8 cellular contexts compared by ENCODE assay signal in genomic region chr7:6271694-6272371, GRCh38. TPM values are rescaled to one million over a fixed set of nuclear protein-coding genes. Genes with fewer than 3 reads are reported as not detected.
DNase-seq lines count a peak whose midpoint lies in the region; ATAC-seq, FAIRE-seq and TF ChIP-seq lines count a peak whose summit lies in the region.

No MANE protein-coding gene starts in this region.

- H3K36me3 ChIP-seq in BJ (ENCODE audit: control insufficient read depth, insufficient read depth, low read length) (peaks cover 2% of the 10 kb centered on the region; the same call in 1 of the 2 replicates), adrenal gland (replicated peaks in 1 of 2) (no peaks in the 10 kb centered on the region), small intestine (ENCODE audit: control insufficient read depth in 2 of 2, insufficient read depth in 2 of 2, low read length in 2 of 2) (no peaks in the 10 kb centered on the region)

- no peak for FAIRE-seq in small intestine (lab: Jason Lieb, UNC)

- H3K4me1 ChIP-seq in adrenal gland (replicated peaks in 1 of 2): peaks cover 8 to 30% of the 10 kb centered on the region in 2 donors
- peaks cover 3 to 7% of the 10 kb centered on the region in 2 donors for H3K4me1 ChIP-seq in small intestine (ENCODE audit: control insufficient read depth in 2 of 2, insufficient read depth in 1 of 2, low read depth in 1 of 2, low read length in 1 of 2)

- intact Hi-C loops in adrenal gland (cut with DNase I): no loop called here

- POLR2A ChIA-PET in BJ (lab: Charles Lee): no interaction called here

- no peak for TF ChIP-seq CTCF in BJ (IDR thresholded peaks at IDR 0.05; ENCODE audit: insufficient read depth, low read depth, low read length)
- no peak for TF ChIP-seq CTCF in adrenal gland (IDR thresholded peaks at IDR 0.05)

- 0 to 1% (median 1%) methylated on average over 18 to 63 of the region's 64 CpGs for WGBS in adrenal gland, 4 donors
- WGBS in small intestine, 3 donors: 0 to 1% (median 1%) methylated on average over 47 to 64 of the region's 64 CpGs

- no peak for TF ChIP-seq POLR2A in adrenal gland (IDR thresholded peaks at IDR 0.05)

- ATAC-seq in GM19463 (IDR thresholded peaks at IDR 0.05; ENCODE audit: unreplicated experiment) (peak; percentile 8), HG02870 (IDR thresholded peaks at IDR 0.05; ENCODE audit: unreplicated experiment) (no peak)

- CTCF ChIA-PET in BJ (lab: Yijun Ruan, JAX): interaction anchor here (0.9 to 1.9 kb wide), 5 partner anchors 9 to 112 kb away, joined by 3 to 12 read pairs (median 4); no protein-coding TSS in a partner anchor

- H3K4me3 ChIP-seq in BJ (ENCODE audit: low read depth, low read length): peak overlapping the region; percentile 95
- peak overlapping the region; percentile 3 to 94 (median 66) for H3K4me3 ChIP-seq in adrenal gland
- H3K4me3 ChIP-seq in iPS-18c (ENCODE audit: insufficient read depth, low read depth, low read length): peak overlapping the region; percentile 74
- peak overlapping the region; percentile 81 to 98 for H3K4me3 ChIP-seq in small intestine (ENCODE audit: low read depth in 1 of 2, low read length in 2 of 2)

- DNase-seq in BJ (ENCODE audit: low read depth): no peak
- peak; percentile 55 for DNase-seq in NCI-H69 (lab: John Stamatoyannopoulos, UW)
- peak in 6 of 7 donors; percentile 24 to 56 (median 40) for DNase-seq in adrenal gland
- peak; percentile 27 for DNase-seq in small intestine
- DNase-seq in epidermal melanocyte (ENCODE audit: insufficient read length, low spot score): no peak

- H3K27me3 ChIP-seq in BJ (ENCODE audit: control insufficient read depth, insufficient read depth, low read length) (no peaks in the 10 kb centered on the region), adrenal gland (no peaks in the 10 kb centered on the region), small intestine (ENCODE audit: control insufficient read depth in 2 of 2, insufficient read depth in 2 of 2, low read length in 2 of 2) (no peaks in the 10 kb centered on the region)

- H3K27ac ChIP-seq in adrenal gland (peak overlapping the region in 3 of 5 donors; percentile 47 to 88 (median 73)), small intestine (ENCODE audit: low read depth in 1 of 2, low read length in 1 of 2) (peak overlapping the region; percentile 6 to 46)

- no peaks in the 10 kb centered on the region for H3K9me3 ChIP-seq in adrenal gland (replicated peaks in 1 of 3)
- H3K9me3 ChIP-seq in iPS-18c (ENCODE audit: control insufficient read depth, insufficient read depth, low read length): peaks cover 2% of the 10 kb centered on the region
- no peaks in the 10 kb centered on the region for H3K9me3 ChIP-seq in small intestine (ENCODE audit: control insufficient read depth, low read depth)

RNA-seq across cellular contexts. Expression of gene CYTH3, which starts 0.6 kb away (rescaled TPM):
- 40.6 and 45.5 TPM in 2 replicates for polyA plus RNA-seq in BJ (2011; rRNA removed)
- 25.6 and 28.8 TPM in 2 replicates for polyA minus RNA-seq in BJ (2011; rRNA and poly(A)+ RNA removed)
- total RNA-seq in adrenal gland: 10 to 100 TPM; 11.4 to 34.3 (median 18.7) TPM
- polyA plus RNA-seq in adrenal gland: 10 to 100 TPM in 1 of 3 donors, 1 to 10 TPM in 2; 7.9 to 12.9 (median 9.5) TPM
- polyA plus RNA-seq in small intestine: 10 to 100 TPM; 21.3 to 24.6 (median 24.2) TPM

Comparison
In these comparisons a context has a peak if more than half of its experiments do, and no peak if none do; other contexts are left out.
1. DNase-seq: peak in NCI-H69 (single experiment), adrenal gland (6 of 7) and small intestine (single experiment); none in BJ (single experiment) and epidermal melanocyte (single experiment).
2. Peak in every context shown above with its lines, with median percentiles within 50 percentile points of each other: H3K4me3 ChIP-seq.